Comparison of ENCODE assay signal across 16 cellular contexts in genomic region chr1:32636793-32637561, GRCh38. TPM values are rescaled to one million over a fixed set of nuclear protein-coding genes. Genes with fewer than 3 reads are reported as not detected.
DNase-seq lines count a peak whose midpoint lies in the region; ATAC-seq and TF ChIP-seq lines count a peak whose summit lies in the region.
"Had no signal": no experiment of that assay in that cellular context is flagged by ENCODE, and none has a peak within 500 bp of the region (broad histone marks: within the 10 kb centered on the region; RNA-seq: fewer than 3 reads in every experiment).

No MANE protein-coding gene starts in this region.

- TF ChIP-seq CTCF in CD14-positive monocyte (IDR thresholded peaks at IDR 0.05) (no peak), chondrocyte (IDR thresholded peaks at IDR 0.05) (no peak)
- no peak for TF ChIP-seq CTCF in CD8-positive, alpha-beta T cell (IDR thresholded peaks at IDR 0.05)

- H3K79me2 ChIP-seq in mesendoderm (ENCODE audit: control insufficient read depth, insufficient read depth, low read length), result peaks cover 10% of the 10 kb centered on the region

- intact Hi-C loops in CD14-positive monocyte (cut with micrococcal nuclease) (no loop called here), left cardiac atrium (cut with DNase I) (no loop called here)
- intact Hi-C loops in CD8-positive, alpha-beta T cell (cut with DNase I, micrococcal nuclease), result no loop called here

- POLR2A ChIA-PET in CD8-positive, alpha-beta T cell (lab: Charles Lee), result interaction anchor here (0.5 to 1.4 kb wide), 3 partner anchors 9 to 14 kb away, joined by 3 to 4 read pairs (median 4); partner anchors contain the start of genes RBBP4 and ZBTB8OS

- H4K8ac ChIP-seq in mesendoderm (ENCODE audit: low read depth, low read length), result no peak overlapping the region

- H3K27me3 Mint-ChIP-seq in CD14-positive monocyte (ENCODE audit: low read depth in 3 of 3) (no peaks in the 10 kb centered on the region), chondrocyte (ENCODE audit: low read depth) (no peaks in the 10 kb centered on the region)
- no peaks in the 10 kb centered on the region for H3K27me3 Mint-ChIP-seq in CD8-positive, alpha-beta T cell (ENCODE audit: low read depth)

- H3K56ac ChIP-seq in mesendoderm (ENCODE audit: low read length), result peak overlapping the region; percentile 7

- H3K36me3 Mint-ChIP-seq in CD14-positive monocyte (peaks cover 37 to 40% of the 10 kb centered on the region in 2 donors), chondrocyte (ENCODE audit: low read depth) (peaks cover 3% of the 10 kb centered on the region)
- peaks cover 40% of the 10 kb centered on the region for H3K36me3 Mint-ChIP-seq in CD8-positive, alpha-beta T cell

- WGBS in HUES64, result 66% methylated on average over 16 of the region's 16 CpGs
- no CpG with 5 or more reads among the region's 16 CpGs for WGBS in mesendoderm (ENCODE audit: extremely low coverage, insufficient coverage, low lambda C conversion rate)

- H2BK120ac ChIP-seq in mesendoderm (ENCODE audit: low read depth, low read length), result no peak overlapping the region

- H3K9me3 Mint-ChIP-seq in CD14-positive monocyte, result no peaks in the 10 kb centered on the region
- no peaks in the 10 kb centered on the region for H3K9me3 Mint-ChIP-seq in chondrocyte (ENCODE audit: low read depth)
- H3K9me3 Mint-ChIP-seq in CD8-positive, alpha-beta T cell, result no peaks in the 10 kb centered on the region

- H3K4me3 Mint-ChIP-seq in CD14-positive monocyte, result peak overlapping the region; percentile 22 to 80
- H3K4me3 Mint-ChIP-seq in chondrocyte (ENCODE audit: unreplicated experiment), result no peak overlapping the region
- no peak overlapping the region for H3K4me3 Mint-ChIP-seq in CD8-positive, alpha-beta T cell

- H3K27me3 ChIP-seq in HUES64 (ENCODE audit: insufficient read depth, low read length) (no peaks in the 10 kb centered on the region), mesendoderm (ENCODE audit: insufficient read depth, low read length, poor library complexity) (no peaks in the 10 kb centered on the region)
- no peaks in the 10 kb centered on the region for H3K27me3 ChIP-seq in CD8-positive, alpha-beta T cell (ENCODE audit: insufficient read depth, low read length)
- H3K27me3 ChIP-seq: BE2C, colonic mucosa had no signal

- H3K4me1 ChIP-seq in HUES64 (ENCODE audit: insufficient read depth, low read length) (peaks cover 37% of the 10 kb centered on the region), mesendoderm (ENCODE audit: control insufficient read depth, low read depth, low read length) (no peaks in the 10 kb centered on the region)
- no peaks in the 10 kb centered on the region for H3K4me1 ChIP-seq in CD8-positive, alpha-beta T cell (ENCODE audit: insufficient read depth, low read length)
- H3K4me1 ChIP-seq: BE2C, colonic mucosa had no signal

- no peak overlapping the region for H3K18ac ChIP-seq in mesendoderm (ENCODE audit: low read length)

- peaks cover 32% of the 10 kb centered on the region for H3K36me3 ChIP-seq in HUES64 (ENCODE audit: insufficient read depth, low read length)
- no peaks in the 10 kb centered on the region for H3K36me3 ChIP-seq in mesendoderm (ENCODE audit: control insufficient read depth, insufficient read depth, low read length)
- peaks cover 5% of the 10 kb centered on the region for H3K36me3 ChIP-seq in CD8-positive, alpha-beta T cell (ENCODE audit: insufficient read depth, low read length)
- H3K36me3 ChIP-seq: BE2C, colonic mucosa had no signal

- H3K27ac Mint-ChIP-seq in CD14-positive monocyte, result peak overlapping the region; percentile 75 to 95 (median 91)
- peak overlapping the region; percentile 79 for H3K27ac Mint-ChIP-seq in chondrocyte (ENCODE audit: unreplicated experiment)
- no peak overlapping the region for H3K27ac Mint-ChIP-seq in CD8-positive, alpha-beta T cell

- DNase-seq in CD14-positive monocyte (ENCODE audit: low spot score) (peak; percentile 63), chondrocyte (ENCODE audit: low spot score) (peak; percentile 40), mesendoderm (peak; percentile 10), NCI-H187 (lab: John Stamatoyannopoulos, UW) (no peak), erythroblast (lab: John Stamatoyannopoulos, UW) (no peak), left cardiac atrium (no peak)
- no peak for DNase-seq in CD8-positive, alpha-beta T cell
- DNase-seq: activated CD8-positive, alpha-beta memory T cell treated with anti-CD3 and anti-CD28 coated beads, Interleukin-2, amount 50 U/mL, for 48 hours; BE2C; colonic mucosa; Karpas-422; NCI-H1930; stimulated activated CD4-positive, alpha-beta T cell treated with anti-CD3 and anti-CD28 coated beads, Interleukin-4, amount 100 ng/mL, for 4 hours; stimulated activated naive CD4-positive, alpha-beta T cell had no signal

- H3K79me1 ChIP-seq in mesendoderm (ENCODE audit: low read length), result peaks cover 4% of the 10 kb centered on the region

- H3K4me3 ChIP-seq in HUES64 (ENCODE audit: low read length) (0 out of 2 replicates have a peak overlapping the region, but pooled peaks have one; percentile 18), mesendoderm (ENCODE audit: low read length) (no peak overlapping the region)
- H3K4me3 ChIP-seq in CD8-positive, alpha-beta T cell (ENCODE audit: low read depth, low read length), result no peak overlapping the region
- H3K4me3 ChIP-seq: colonic mucosa had no signal

- H3K4ac ChIP-seq in mesendoderm (ENCODE audit: low read depth, low read length), result no peak overlapping the region

- H3K9ac ChIP-seq in HUES64 (ENCODE audit: low read depth, low read length) (peak overlapping the region; percentile 19; the same call in 1 of the 2 replicates), mesendoderm (ENCODE audit: low read length) (no peak overlapping the region)

- CTCF ChIA-PET in CD8-positive, alpha-beta T cell (lab: Charles Lee), result interaction anchor here (1.1 kb wide), 1 partner anchor 236 kb away, joined by 3 read pairs; no protein-coding TSS in a partner anchor

- H2AK5ac ChIP-seq in mesendoderm (ENCODE audit: low read length), result no peak overlapping the region

- TF ChIP-seq POLR2A in erythroblast (IDR thresholded peaks at IDR 0.05; ENCODE audit: low read length), result no peak

- peaks cover 25% of the 10 kb centered on the region for H3K4me1 Mint-ChIP-seq in CD14-positive monocyte
- H3K4me1 Mint-ChIP-seq in chondrocyte (ENCODE audit: low read depth), result peaks cover 15% of the 10 kb centered on the region
- peaks cover 15% of the 10 kb centered on the region for H3K4me1 Mint-ChIP-seq in CD8-positive, alpha-beta T cell (ENCODE audit: low read depth)

- no peak overlapping the region for H4K5ac ChIP-seq in mesendoderm (ENCODE audit: low read length)

- H3K23ac ChIP-seq in mesendoderm (ENCODE audit: low read length), result no peak overlapping the region

- no peak overlapping the region for H3K4me2 ChIP-seq in mesendoderm (ENCODE audit: low read length)

- H3K27ac ChIP-seq in HUES64 (ENCODE audit: low read depth, low read length), result peak overlapping the region; percentile 71
- H3K27ac ChIP-seq in mesendoderm (ENCODE audit: low read depth, low read length), result peak overlapping the region; percentile 57
- no peak overlapping the region for H3K27ac ChIP-seq in CD8-positive, alpha-beta T cell (ENCODE audit: low read depth, low read length)
- H3K27ac ChIP-seq: colonic mucosa had no signal

- ATAC-seq in CD8-positive, alpha-beta T cell, result no peak
- ATAC-seq in left cardiac atrium, result no peak
- ATAC-seq: SK-N-SH treated with all-trans-retinoic acid at 6 μM for 48 hours had no signal

- H2BK5ac ChIP-seq in mesendoderm (ENCODE audit: low read length), result no peak overlapping the region

- no peak overlapping the region for H2BK15ac ChIP-seq in mesendoderm (replicated peaks; ENCODE audit: low read depth)

- H3K9me3 ChIP-seq in HUES64 (ENCODE audit: insufficient read depth, low read depth, low read length), result no peaks in the 10 kb centered on the region
- no peaks in the 10 kb centered on the region for H3K9me3 ChIP-seq in CD8-positive, alpha-beta T cell (ENCODE audit: low read length)
- H3K9me3 ChIP-seq: BE2C, colonic mucosa had no signal

RNA-seq across cellular contexts. Expression of gene ZBTB8OS, which starts 13.4 kb away (rescaled TPM):
- polyA plus RNA-seq in CD14-positive monocyte, result 10 to 100 TPM; 83.3 to 85.6 TPM
- 52.1 TPM for polyA plus RNA-seq in HUES64 (2013, experiment 1 of 2)
- 57.6 TPM for polyA plus RNA-seq in HUES64 (2013, experiment 2 of 2)
- total RNA-seq in chondrocyte, result 30.0 to 41.1 TPM (median 36.7 TPM) in 3 replicates
- polyA plus RNA-seq in mesendoderm (2013, experiment 1 of 2), result 76.5 TPM
- 77.6 TPM for polyA plus RNA-seq in mesendoderm (2013, experiment 2 of 2)
- total RNA-seq in CD8-positive, alpha-beta T cell, result 10 to 100 TPM; 25.9 to 26.8 TPM
- 10 to 100 TPM; 26.2 to 32.7 TPM for total RNA-seq in left cardiac atrium

RNA-seq across cellular contexts. Expression of gene RBBP4, which starts 14.0 kb away (rescaled TPM):
- 100 to 1,000 TPM; 274 to 307 TPM for polyA plus RNA-seq in CD14-positive monocyte
- 281 TPM for polyA plus RNA-seq in HUES64 (2013, experiment 1 of 2)
- polyA plus RNA-seq in HUES64 (2013, experiment 2 of 2), result 280 TPM
- 155 to 194 TPM (median 156 TPM) in 3 replicates for total RNA-seq in chondrocyte
- polyA plus RNA-seq in mesendoderm (2013, experiment 1 of 2), result 204 TPM
- 210 TPM for polyA plus RNA-seq in mesendoderm (2013, experiment 2 of 2)
- total RNA-seq in CD8-positive, alpha-beta T cell, result 100 to 1,000 TPM; 109 to 121 TPM
- total RNA-seq in left cardiac atrium, result 100 to 1,000 TPM in 1 of 2 donors, 10 to 100 TPM in 1; 95.8 to 108 TPM

Comparison
In these comparisons a context has a peak if more than half of its experiments do, and no peak if none do; other contexts are left out.
1. DNase-seq: peak in CD14-positive monocyte (single experiment), chondrocyte (single experiment) and mesendoderm (single experiment); none in NCI-H187 (0 of 2), erythroblast (0 of 2), CD8-positive, alpha-beta T cell (0 of 7) and left cardiac atrium (single experiment).
2. H3K4me3 Mint-ChIP-seq: peak in CD14-positive monocyte (2 of 2); none in chondrocyte (single experiment) and CD8-positive, alpha-beta T cell (single experiment).